In the genomic region with DNA sequence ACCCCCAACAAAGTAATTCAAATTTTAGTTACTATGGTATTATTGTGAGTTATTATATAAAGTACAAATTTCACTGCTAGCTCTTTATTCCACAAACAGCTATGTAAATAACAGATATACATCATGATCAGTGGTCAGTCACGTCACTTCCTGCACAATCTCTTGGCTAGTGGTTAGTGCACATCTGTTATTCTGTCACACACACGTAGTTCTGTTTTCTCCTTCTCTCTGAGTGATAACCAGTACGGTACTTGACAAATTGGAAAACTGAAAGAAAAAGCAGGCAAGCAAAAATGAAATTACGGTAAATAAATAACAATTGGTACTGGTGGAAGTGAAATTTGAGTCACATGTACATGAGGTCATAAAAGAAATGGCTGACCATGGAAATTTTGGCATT, we compare ENCODE assay signal across 28 cellular contexts.
"Had no signal": no experiment of that assay in that cellular context is flagged by ENCODE, and none has a peak within 500 bp of the region (broad histone marks: within the 10 kb centered on the region; RNA-seq: fewer than 3 reads in every experiment).

No MANE protein-coding gene starts in this region.

- H3K4me1 ChIP-seq: ascending aorta, breast epithelium, colonic mucosa had no signal

- H3K36me3 ChIP-seq: ascending aorta, breast epithelium, cardiac muscle cell, colonic mucosa, WERI-Rb-1 had no signal

- H3K4me3 ChIP-seq: ascending aorta, breast epithelium, cardiac muscle cell, colonic mucosa, dorsolateral prefrontal cortex had no signal

- H3K9me3 ChIP-seq: colonic mucosa had no signal

- H3K27ac ChIP-seq: ascending aorta, breast epithelium, cardiac muscle cell, colonic mucosa, dorsolateral prefrontal cortex, WERI-Rb-1 had no signal

- H3K27me3 ChIP-seq: ascending aorta, breast epithelium, cardiac muscle cell, colonic mucosa, dorsolateral prefrontal cortex had no signal

- ATAC-seq: activated CD4-positive, CD25-positive, alpha-beta regulatory T cell treated with anti-CD3 and anti-CD28 coated beads, Interleukin-2, amount 50 U/mL, for 24 hours; activated CD8-positive, alpha-beta T cell treated with anti-CD3 and anti-CD28 coated beads for 36 hours; activated naive CD4-positive, alpha-beta T cell treated with anti-CD3 and anti-CD28 coated beads, Interleukin-2, amount 50 U/mL, for 72 hours; activated T-cell treated with anti-CD3 and anti-CD28 coated beads, Interleukin-2, amount 50 U/mL, for 4 hours; activated T-helper 17 cell treated with anti-CD3 and anti-CD28 coated beads, Interleukin-2, amount 50 U/mL, for 72 hours; esophagus mucosa had no signal

- DNase-seq: activated B cell treated with CpG ODN at 0.5 μM for 24 hours; activated CD4-positive, alpha-beta T cell treated with anti-CD3 and anti-CD28 coated beads for 48 hours; activated CD4-positive, alpha-beta T cell treated with anti-CD3 and anti-CD28 coated beads, Interleukin-2, amount 50 U/mL, for 1 hour; activated CD4-positive, alpha-beta T cell treated with anti-CD3 and anti-CD28 coated beads, Interleukin-2, amount 50 U/mL, for 48 hours; activated CD8-positive, alpha-beta memory T cell treated with anti-CD3 and anti-CD28 coated beads for 24 hours; activated CD8-positive, alpha-beta T cell treated with anti-CD3 and anti-CD28 coated beads for 36 hours; activated effector memory CD4-positive, alpha-beta T cell treated with Interleukin-2 at 50 U/mL for 16 hours; activated naive CD4-positive, alpha-beta T cell treated with anti-CD3 and anti-CD28 coated beads, Interleukin-2, amount 10 ng/mL, durations not matched to agents 7 days and 5 days; activated naive CD8-positive, alpha-beta T cell treated with anti-CD3 and anti-CD28 coated beads, Interleukin-2, amount 10 ng/mL, durations not matched to agents 7 days and 5 days; activated T-cell treated with anti-CD3 and anti-CD28 coated beads, Interleukin-2, amount 50 U/mL, for 4 hours; central memory CD4-positive, alpha-beta T cell; cerebellar nuclear complex; colonic mucosa; dorsolateral prefrontal cortex; effector memory CD4-positive, alpha-beta T cell; endodermal cell; foreskin fibroblast; head of caudate nucleus; hippocampal formation; T1000; WERI-Rb-1 had no signal
